ENCODE assay signal across 8 cellular contexts in the genomic region with DNA sequence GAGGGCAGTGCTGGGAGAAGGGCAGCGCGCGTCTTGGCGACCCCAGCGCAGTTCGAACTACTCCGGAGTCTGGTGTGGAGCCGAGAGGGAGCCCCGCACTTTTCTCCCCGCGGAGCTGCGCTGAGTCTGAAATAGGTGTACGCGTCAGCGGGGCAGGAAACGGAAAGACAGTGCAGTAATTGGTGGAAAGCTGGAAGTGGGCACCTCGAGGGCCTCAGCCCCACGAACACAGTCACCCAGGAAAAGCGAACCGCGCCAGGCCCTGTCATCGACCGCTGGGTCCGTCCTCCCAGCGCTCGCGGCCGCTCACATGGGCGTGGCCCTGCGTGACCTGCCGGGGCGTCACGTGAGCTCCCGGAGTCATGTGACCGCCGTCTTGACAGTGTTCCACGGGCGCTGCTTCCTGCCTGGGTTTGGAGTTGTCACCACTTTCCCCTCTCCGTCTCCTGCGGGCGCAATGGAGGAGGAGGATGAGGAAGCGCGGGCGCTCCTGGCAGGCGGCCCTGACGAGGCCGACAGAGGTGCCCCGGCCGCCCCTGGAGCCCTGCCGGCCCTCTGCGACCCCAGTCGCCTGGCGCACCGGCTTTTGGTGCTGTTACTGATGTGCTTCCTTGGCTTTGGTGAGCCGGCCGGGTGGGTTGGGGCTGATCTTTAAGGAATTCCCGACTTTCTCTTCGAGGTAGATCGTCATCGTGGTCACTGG. TPM values are rescaled to one million over a fixed set of nuclear protein-coding genes. Genes with fewer than 3 reads are reported as not detected.
A peak's percentile ranks its signal among the peaks of the same experiment; 100 is the strongest.
DNase-seq lines count a peak whose midpoint lies in the region; ATAC-seq and TF ChIP-seq lines count a peak whose summit lies in the region.

A gene with protein sequence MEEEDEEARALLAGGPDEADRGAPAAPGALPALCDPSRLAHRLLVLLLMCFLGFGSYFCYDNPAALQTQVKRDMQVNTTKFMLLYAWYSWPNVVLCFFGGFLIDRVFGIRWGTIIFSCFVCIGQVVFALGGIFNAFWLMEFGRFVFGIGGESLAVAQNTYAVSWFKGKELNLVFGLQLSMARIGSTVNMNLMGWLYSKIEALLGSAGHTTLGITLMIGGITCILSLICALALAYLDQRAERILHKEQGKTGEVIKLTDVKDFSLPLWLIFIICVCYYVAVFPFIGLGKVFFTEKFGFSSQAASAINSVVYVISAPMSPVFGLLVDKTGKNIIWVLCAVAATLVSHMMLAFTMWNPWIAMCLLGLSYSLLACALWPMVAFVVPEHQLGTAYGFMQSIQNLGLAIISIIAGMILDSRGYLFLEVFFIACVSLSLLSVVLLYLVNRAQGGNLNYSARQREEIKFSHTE (plus strand): TSS at position 359 of the 703 bp plus-strand sequence. CDS start 99 bp downstream, at position 458.

- H3K27me3 Mint-ChIP-seq in T-cell, result no peaks in the 10 kb centered on the region

- TF ChIP-seq CTCF in GM13976 (IDR thresholded peaks at IDR 0.05; ENCODE audit: borderline replicate concordance, control extremely low read depth, extremely low read depth, insufficient read depth, missing control alignments) (no peak), transverse colon (IDR thresholded peaks at IDR 0.05) (no peak)

- POLR2A ChIA-PET in T-cell (lab: Charles Lee), result interaction anchor here in 1 of 2 donors (0.5 to 1.2 kb wide), 3 partner anchors 157 to 1646 kb away, joined by 3 to 6 read pairs (median 5); a partner anchor contains a TSS

- peak; percentile 88 for TF ChIP-seq POLR2A in transverse colon (IDR thresholded peaks at IDR 0.05)

- no peaks in the 10 kb centered on the region for H3K36me3 ChIP-seq in transverse colon

- TF ChIP-seq EP300 in transverse colon (IDR thresholded peaks at IDR 0.05; ENCODE audit: low read depth), result no peak

- in situ Hi-C loops in GM13976 (cut with MboI; ENCODE audit: low sequenced_read_pairs, unreplicated experiment) (no loop called here), transverse colon (cut with MboI; ENCODE audit: low pct_ligation_motif_present in 1 of 4, low pct_unique_long_range_greater_than_20kb in 1 of 4, low sequenced_read_pairs in 3 of 4) (no loop called here)

- peak within 1 kb of the TSS; percentile 60 for H3K27ac ChIP-seq in adipose tissue (ENCODE audit: low read depth, low read length)
- H3K27ac ChIP-seq in transverse colon, result peak within 1 kb of the TSS; percentile 87 to 95 (median 90)

- peak; percentile 94 for DNase-seq in GM13976 (ENCODE audit: low spot score)
- DNase-seq in NCI-H146 (lab: John Stamatoyannopoulos, UW), result peak; percentile 94
- DNase-seq in T-cell, result peak; percentile 69 to 92 (median 80)
- DNase-seq in cardiac septum (ENCODE audit: low spot score), result peak; percentile 99
- DNase-seq in pons (ENCODE audit: low spot score), result peak; percentile 88
- peak; percentile 96 for DNase-seq in transverse colon

- peaks cover 9 to 34% (median 20%) of the 10 kb centered on the region in 4 donors for H3K4me1 ChIP-seq in transverse colon

- no peaks in the 10 kb centered on the region for H3K27me3 ChIP-seq in transverse colon

- H3K36me3 Mint-ChIP-seq in T-cell, result peaks cover 12% of the 10 kb centered on the region

- intact Hi-C loops in cardiac septum (cut with DNase I) (loop anchor here (5.0 to 10.0 kb wide), 2 partner anchors 130 to 697 kb away; a partner anchor contains a TSS), transverse colon (cut with DNase I; ENCODE audit: low total_unique reads) (no loop called here)

- ATAC-seq in HG02852 (IDR thresholded peaks at IDR 0.05; ENCODE audit: unreplicated experiment), result peak; percentile 96
- peak; percentile 88 to 90 (median 90) for ATAC-seq in T-cell (replicated peaks in 1 of 4)

- H3K9me3 ChIP-seq in transverse colon, result no peaks in the 10 kb centered on the region

- H3K9me3 Mint-ChIP-seq in T-cell, result no peaks in the 10 kb centered on the region

- WGBS in adipose tissue, 3 donors, result 0% methylated on average over 58 to 60 of the region's 60 CpGs
- 1% methylated on average over 57 of the region's 60 CpGs; no CpG with 5 or more reads in 1 of the 2 donors for WGBS in transverse colon (ENCODE audit: low coverage in 1 of 2), 2 donors

- peak within 1 kb of the TSS; percentile 85 to 89 (median 89) for H3K4me3 Mint-ChIP-seq in T-cell

- peak within 1 kb of the TSS; percentile 53 to 95 (median 75) for H3K4me3 ChIP-seq in transverse colon

- peaks cover 38 to 41% (median 40%) of the 10 kb centered on the region in 3 donors for H3K4me1 Mint-ChIP-seq in T-cell

- CTCF ChIA-PET in T-cell (lab: Charles Lee), result interaction anchor here (0.6 to 3.5 kb wide), 10 partner anchors 11 to 691 kb away, joined by 3 to 16 read pairs (median 6); a partner anchor contains a TSS

- H3K27ac Mint-ChIP-seq in T-cell, result peak within 1 kb of the TSS; percentile 92 to 93

RNA-seq across cellular contexts. Expression of the gene that starts here (rescaled TPM):
- total RNA-seq in T-cell, result 10 to 100 TPM; 17.7 to 28.3 (median 25.5) TPM
- polyA plus RNA-seq in adipose tissue, result 10 to 100 TPM; 23.6 to 54.8 (median 35.5) TPM
- 23.9 TPM for total RNA-seq in cardiac septum
- 10 to 100 TPM in 3 of 4 donors, 1 to 10 TPM in 1; 9.2 to 86.6 (median 64.0) TPM for total RNA-seq in transverse colon

Comparison
In these comparisons a context has a peak if more than half of its experiments do, and no peak if none do; other contexts are left out.
1. Peak in every context shown above with its lines: DNase-seq, ATAC-seq, H3K4me3 ChIP-seq and H3K27ac ChIP-seq.